In the genomic region with DNA sequence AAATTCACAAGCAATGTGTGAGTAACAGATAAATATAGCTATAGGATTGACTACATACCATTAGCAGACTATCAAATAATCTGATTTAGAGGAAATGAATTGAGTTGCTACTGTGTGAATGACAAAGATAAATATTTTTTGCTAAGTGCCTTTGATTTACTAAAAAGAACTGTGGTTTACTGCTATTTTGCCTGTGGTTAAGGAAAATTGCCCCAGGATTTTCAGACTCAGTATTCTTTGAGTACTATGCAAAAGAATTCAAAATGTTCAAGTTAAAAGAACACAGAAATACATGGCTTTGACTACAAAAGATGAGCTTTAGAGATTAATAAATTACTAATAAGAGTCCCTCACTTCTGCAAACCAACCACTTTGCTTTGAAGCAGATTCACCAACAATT, we compare ENCODE assay signal across 15 cellular contexts.
DNase-seq lines count a peak whose midpoint lies in the region; ATAC-seq and TF ChIP-seq lines count a peak whose summit lies in the region.
"Had no signal": no experiment of that assay in that cellular context is flagged by ENCODE, and none has a peak within 500 bp of the region (broad histone marks: within the 10 kb centered on the region; RNA-seq: fewer than 3 reads in every experiment).

No MANE protein-coding gene starts in this region.

- H2BK5ac ChIP-seq in mesenchymal stem cell (ENCODE audit: low read depth, low read length, poor library complexity, severe bottlenecking): no peak overlapping the region

- H3K9me3 ChIP-seq in SK-N-SH: no peaks in the 10 kb centered on the region
- H3K9me3 ChIP-seq in mesenchymal stem cell (ENCODE audit: control insufficient read depth, low read length): no peaks in the 10 kb centered on the region
- H3K9me3 ChIP-seq in OCI-LY7 (ENCODE audit: low read length): no peaks in the 10 kb centered on the region
- H3K9me3 ChIP-seq: BE2C, Caco-2 had no signal

- H3K4me2 ChIP-seq in SK-N-SH (no peak overlapping the region), mesenchymal stem cell (ENCODE audit: low read length, poor library complexity, severe bottlenecking) (no peak overlapping the region), OCI-LY7 (ENCODE audit: low read length) (no peak overlapping the region)

- H3K79me2 ChIP-seq in SK-N-SH (ENCODE audit: insufficient read depth): no peaks in the 10 kb centered on the region
- no peaks in the 10 kb centered on the region for H3K79me2 ChIP-seq in OCI-LY7 (ENCODE audit: insufficient read depth, low read depth, low read length)

- TF ChIP-seq EP300 in SK-N-SH (IDR thresholded peaks at IDR 0.05; ENCODE audit: borderline replicate concordance in 1 of 2, low read depth in 1 of 2, low read length in 1 of 2): no peak

- no TSS peak for BruUV-seq in OCI-LY7 (replicated peaks; lab: Mats Ljungman, UMichigan)

- no peak overlapping the region for H2BK12ac ChIP-seq in mesenchymal stem cell (ENCODE audit: low read length in 2 of 2)

- no peak overlapping the region for H4K91ac ChIP-seq in mesenchymal stem cell (ENCODE audit: low read length)

- CTCF ChIA-PET in SK-N-SH (lab: Yijun Ruan, JAX): no interaction called here
- CTCF ChIA-PET in OCI-LY7 (lab: Charles Lee; ENCODE audit: unreplicated experiment): no interaction called here

- TF ChIP-seq RAD21 in SK-N-SH (IDR thresholded peaks at IDR 0.05; ENCODE audit: low read length): no peak

- H3K27ac ChIP-seq in SK-N-SH (ENCODE audit: low read depth in 2 of 2, low read length in 1 of 2) (no peak overlapping the region), mesenchymal stem cell (ENCODE audit: low read length, poor library complexity, severe bottlenecking) (no peak overlapping the region), OCI-LY7 (ENCODE audit: low read depth, low read length, poor library complexity, severe bottlenecking) (no peak overlapping the region)
- H3K27ac ChIP-seq: HL-60 had no signal

- no peak overlapping the region for H3K4ac ChIP-seq in mesenchymal stem cell (ENCODE audit: low read depth in 1 of 2, low read length in 2 of 2)

- DNase-seq in SK-N-SH (no peak), astrocyte of the cerebellum (ENCODE audit: low read depth) (peak; percentile 12), mesenchymal stem cell (peak; percentile 28), GM20000 (ENCODE audit: low spot score) (no peak), OCI-LY7 (ENCODE audit: low spot score) (no peak), NCI-H2227 treated with DMSO at 0.1 percent for 48 hours (lab: John Stamatoyannopoulos, UW) (no peak)
- DNase-seq: ACHN; BE2C; C1 segment of cervical spinal cord; Caco-2; CD4-positive, CD25-positive, alpha-beta regulatory T cell; CD8-positive, alpha-beta memory T cell; H9 had no signal

- no peak overlapping the region for H3K23ac ChIP-seq in mesenchymal stem cell (ENCODE audit: low read length in 2 of 2)

- POLR2A ChIA-PET in SK-N-SH (lab: Yijun Ruan, JAX): no interaction called here
- POLR2A ChIA-PET in OCI-LY7 (lab: Charles Lee): no interaction called here

- no peaks in the 10 kb centered on the region for H3K9me2 ChIP-seq in SK-N-SH
- H3K9me2 ChIP-seq in OCI-LY7 (ENCODE audit: insufficient read depth, low read length): 0 out of 2 replicates have a peak, but pooled peaks cover 4% of the 10 kb centered on the region

- no peak overlapping the region for H4K8ac ChIP-seq in mesenchymal stem cell (ENCODE audit: low read length)

- no peak overlapping the region for H2BK15ac ChIP-seq in mesenchymal stem cell (ENCODE audit: low read depth, poor library complexity, severe bottlenecking)

- no peak overlapping the region for H3K18ac ChIP-seq in mesenchymal stem cell (ENCODE audit: low read depth in 1 of 2, low read length in 2 of 2)

- H3K79me1 ChIP-seq in mesenchymal stem cell (replicated peaks; ENCODE audit: low read length, poor library complexity, severe bottlenecking): no peaks in the 10 kb centered on the region

- H3K4me3 ChIP-seq in SK-N-SH (ENCODE audit: low read depth in 2 of 2, low read length in 1 of 2): no peak overlapping the region
- H3K4me3 ChIP-seq in astrocyte of the cerebellum (ENCODE audit: low read depth, low read length): no peak overlapping the region
- no peak overlapping the region for H3K4me3 ChIP-seq in mesenchymal stem cell (ENCODE audit: insufficient read depth in 1 of 2, low read depth in 1 of 2, low read length in 2 of 2)
- no peak overlapping the region for H3K4me3 ChIP-seq in OCI-LY7 (ENCODE audit: low read depth, low read length, poor library complexity, severe bottlenecking)

- no peak overlapping the region for H3K9ac ChIP-seq in SK-N-SH
- H3K9ac ChIP-seq in mesenchymal stem cell (ENCODE audit: low read length): no peak overlapping the region

- ATAC-seq in GM21360 (IDR thresholded peaks at IDR 0.05; ENCODE audit: unreplicated experiment): no peak

- H2AK5ac ChIP-seq in mesenchymal stem cell (ENCODE audit: low read length, severe bottlenecking): no peak overlapping the region

- H3F3A ChIP-seq in SK-N-SH (replicated peaks; ENCODE audit: insufficient read depth): no peaks in the 10 kb centered on the region

- intact Hi-C loops in OCI-LY7 (cut with micrococcal nuclease; ENCODE audit: unreplicated experiment): no loop called here

- in situ Hi-C loops in astrocyte of the cerebellum (cut with HindIII; ENCODE audit: low sequenced_read_pairs): no loop called here

- no peaks in the 10 kb centered on the region for H4K20me1 ChIP-seq in SK-N-SH (ENCODE audit: insufficient read depth)
- H4K20me1 ChIP-seq in OCI-LY7 (ENCODE audit: insufficient read depth, low read length): no peaks in the 10 kb centered on the region

- H2BK120ac ChIP-seq in mesenchymal stem cell (ENCODE audit: low read depth, low read length): no peak overlapping the region

- no peak for TF ChIP-seq CTCF in SK-N-SH (IDR thresholded peaks at IDR 0.05)
- no peak for TF ChIP-seq CTCF in astrocyte of the cerebellum (IDR thresholded peaks at IDR 0.05; ENCODE audit: low read depth, low read length, missing control alignments)
- TF ChIP-seq CTCF in GM20000 (IDR thresholded peaks at IDR 0.05; ENCODE audit: extremely low read depth, missing control alignments): no peak
- no peak for TF ChIP-seq CTCF in OCI-LY7 (conservative IDR thresholded peaks at IDR 0.05; ENCODE audit: low read length)

- no peak overlapping the region for H3K14ac ChIP-seq in mesenchymal stem cell (ENCODE audit: low read length in 2 of 2)

- no peaks in the 10 kb centered on the region for H3K27me3 ChIP-seq in SK-N-SH (ENCODE audit: insufficient read depth)
- no peaks in the 10 kb centered on the region for H3K27me3 ChIP-seq in mesenchymal stem cell (ENCODE audit: control insufficient read depth in 1 of 2, insufficient read depth in 1 of 2, low read length in 2 of 2)
- H3K27me3 ChIP-seq: BE2C had no signal

- H3K36me3 ChIP-seq in SK-N-SH (replicated peaks in 1 of 2; ENCODE audit: control insufficient read depth in 1 of 2, insufficient read depth in 2 of 2, low read length in 1 of 2): no peaks in the 10 kb centered on the region
- no peaks in the 10 kb centered on the region for H3K36me3 ChIP-seq in mesenchymal stem cell (ENCODE audit: control insufficient read depth in 1 of 2, insufficient read depth in 2 of 2, low read depth in 1 of 2, low read length in 2 of 2)
- no peaks in the 10 kb centered on the region for H3K36me3 ChIP-seq in OCI-LY7 (ENCODE audit: insufficient read depth, low read length)
- H3K36me3 ChIP-seq: BE2C had no signal

- peaks cover 0 to 4% of the 10 kb centered on the region in 2 experiments; a peak in 1 of 4 replicates for H3K4me1 ChIP-seq in SK-N-SH (ENCODE audit: control insufficient read depth in 1 of 2, insufficient read depth in 2 of 2, low read depth in 1 of 2, low read length in 1 of 2)
- H3K4me1 ChIP-seq in mesenchymal stem cell (ENCODE audit: control insufficient read depth, insufficient read depth, low read depth, low read length): no peaks in the 10 kb centered on the region
- H3K4me1 ChIP-seq in OCI-LY7 (ENCODE audit: insufficient read depth, low read length, poor library complexity, severe bottlenecking): no peaks in the 10 kb centered on the region
- H3K4me1 ChIP-seq: BE2C, Caco-2 had no signal

- H2AFZ ChIP-seq in SK-N-SH (ENCODE audit: low read depth): no peak overlapping the region
- H2AFZ ChIP-seq in mesenchymal stem cell (ENCODE audit: low read depth, low read length): no peak overlapping the region
- no peak overlapping the region for H2AFZ ChIP-seq in OCI-LY7 (ENCODE audit: low read length)

TF ChIP-seq in SK-N-SH, 30 proteins besides CTCF, POLR2A, EP300 and RAD21:
- TF ChIP-seq CHD2 (IDR thresholded peaks at IDR 0.05; ENCODE audit: low read length, partially characterized antibody): no peak
- TF ChIP-seq, protein P1, sequence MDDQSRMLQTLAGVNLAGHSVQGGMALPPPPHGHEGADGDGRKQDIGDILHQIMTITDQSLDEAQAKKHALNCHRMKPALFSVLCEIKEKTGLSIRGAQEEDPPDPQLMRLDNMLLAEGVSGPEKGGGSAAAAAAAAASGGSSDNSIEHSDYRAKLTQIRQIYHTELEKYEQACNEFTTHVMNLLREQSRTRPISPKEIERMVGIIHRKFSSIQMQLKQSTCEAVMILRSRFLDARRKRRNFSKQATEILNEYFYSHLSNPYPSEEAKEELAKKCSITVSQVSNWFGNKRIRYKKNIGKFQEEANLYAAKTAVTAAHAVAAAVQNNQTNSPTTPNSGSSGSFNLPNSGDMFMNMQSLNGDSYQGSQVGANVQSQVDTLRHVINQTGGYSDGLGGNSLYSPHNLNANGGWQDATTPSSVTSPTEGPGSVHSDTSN (IDR thresholded peaks at IDR 0.05): peak; percentile 23; the same call in 1 of the 2 replicates
TF ChIP-seq in SK-N-SH: peak in this region for 1.

Comparison
In these comparisons a context has a peak if more than half of its experiments do, and no peak if none do; other contexts are left out.
1. DNase-seq: peak in astrocyte of the cerebellum (single experiment) and mesenchymal stem cell (single experiment); none in SK-N-SH (single experiment), GM20000 (single experiment), OCI-LY7 (single experiment) and NCI-H2227 treated with DMSO at 0.1 percent for 48 hours (single experiment).